ENCODE assay signal across 7 cellular contexts in the genomic region with DNA sequence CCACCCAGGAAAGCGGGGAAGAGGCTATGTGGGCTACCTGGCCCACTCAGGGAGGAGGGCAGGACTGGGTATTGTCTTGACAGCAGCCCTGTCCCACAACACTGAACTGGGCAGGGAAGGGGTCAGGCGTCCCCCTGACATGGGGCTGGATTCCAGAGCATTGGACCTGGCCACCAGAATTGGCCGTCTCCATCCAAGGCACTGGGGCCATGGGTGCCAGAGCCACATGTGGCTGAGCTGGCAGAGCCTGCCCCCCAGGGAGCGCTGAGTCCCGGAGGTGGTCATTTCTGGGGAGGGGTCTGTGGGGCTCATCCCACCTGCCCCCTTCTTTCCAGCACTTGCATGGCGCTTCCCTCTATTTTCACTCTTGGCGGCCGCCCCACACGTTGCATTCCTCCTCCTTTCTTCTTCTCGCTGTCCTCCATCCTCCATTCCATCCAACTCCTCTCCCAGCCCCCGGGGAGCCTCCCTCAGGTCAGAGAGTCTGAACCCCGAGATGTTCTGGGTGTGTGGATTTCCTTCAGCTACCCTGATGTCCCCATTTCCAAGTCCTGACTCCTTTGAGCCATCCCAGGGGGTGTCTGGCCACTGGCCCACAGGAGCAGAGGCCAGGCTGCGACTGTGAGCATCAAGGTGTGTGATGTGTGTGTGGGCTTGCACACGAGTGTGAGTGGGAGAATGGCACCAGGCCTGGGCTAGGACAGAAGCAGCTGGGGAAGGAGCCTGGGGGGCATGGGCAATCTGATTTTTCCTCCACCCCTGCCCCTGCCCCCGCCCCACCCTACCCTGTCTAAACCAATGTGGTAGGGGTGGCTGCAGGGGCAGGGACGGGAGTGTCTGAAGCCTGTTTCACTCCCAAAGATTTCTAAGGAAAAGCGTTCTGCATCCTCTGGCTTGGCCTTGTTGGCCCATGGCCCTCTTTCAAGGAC.
A peak's percentile ranks its signal among the peaks of the same experiment; 100 is the strongest.
DNase-seq lines count a peak whose midpoint lies in the region; ATAC-seq and TF ChIP-seq lines count a peak whose summit lies in the region.
"Not testable (repeated sequence)": the region's sequence is repeated elsewhere in the genome, so short reads cannot be mapped to it uniquely, and the experiment has no call there.

No MANE protein-coding gene starts in this region.

- peak; percentile 68 for DNase-seq in RWPE2 (ENCODE audit: low spot score)
- peak; percentile 47 for DNase-seq in activated effector memory CD4-positive, alpha-beta T cell treated with anti-CD3 and anti-CD28 coated beads, Interleukin-2, amount 50 U/mL, for 16 hours
- peak; percentile 60 for DNase-seq in coronary artery (ENCODE audit: low spot score)
- peak; percentile 15 for DNase-seq in left ventricle myocardium superior
- peak; percentile 78 for DNase-seq in mesenteric fat pad (ENCODE audit: low spot score)
- peak; percentile 62 for DNase-seq in posterior vena cava (ENCODE audit: low spot score)
- peak; percentile 27 to 58 for DNase-seq in suprapubic skin (ENCODE audit: low spot score in 2 of 2)

- H3K27ac ChIP-seq in RWPE2 (ENCODE audit: poor library complexity, severe bottlenecking); coronary artery; suprapubic skin: not testable (repeated sequence)

- H3K4me3 ChIP-seq in RWPE2 (ENCODE audit: severe bottlenecking); coronary artery; suprapubic skin: not testable (repeated sequence)

- not testable (repeated sequence) for H3K36me3 ChIP-seq in RWPE2 (ENCODE audit: low read depth); suprapubic skin

- H3K4me1 ChIP-seq in RWPE2 (ENCODE audit: insufficient read depth, poor library complexity, severe bottlenecking), result not testable (repeated sequence)
- peaks cover 18% of the 10 kb centered on the region for H3K4me1 ChIP-seq in suprapubic skin

- ATAC-seq in RWPE2 (ENCODE audit: low read depth); left ventricle myocardium superior: not testable (repeated sequence)

- H3K9me3 ChIP-seq in RWPE2 (ENCODE audit: severe bottlenecking); suprapubic skin: not testable (repeated sequence)

- TF ChIP-seq EP300 in suprapubic skin (IDR thresholded peaks at IDR 0.05), result not testable (repeated sequence)

- intact Hi-C loops in left ventricle myocardium superior (cut with micrococcal nuclease); posterior vena cava (cut with DNase I): not testable (repeated sequence)

- WGBS in suprapubic skin, result 81% methylated on average over 11 of the region's 17 CpGs

- H3K27me3 ChIP-seq in RWPE2 (ENCODE audit: insufficient read depth, poor library complexity, severe bottlenecking); suprapubic skin: not testable (repeated sequence)

- not testable (repeated sequence) for TF ChIP-seq POLR2A in suprapubic skin (IDR thresholded peaks at IDR 0.05)

- TF ChIP-seq CTCF in RWPE2 (IDR thresholded peaks at IDR 0.05; ENCODE audit: poor library complexity, severe bottlenecking); coronary artery (IDR thresholded peaks at IDR 0.05); suprapubic skin (IDR thresholded peaks at IDR 0.05): not testable (repeated sequence)

Comparison
In these comparisons a context has a peak if more than half of its experiments do, and no peak if none do; other contexts are left out.
1. DNase-seq: peak in every context shown above with its lines; median percentile 78 in mesenteric fat pad; 68 in RWPE2; 62 in posterior vena cava; 60 in coronary artery; 47 in activated effector memory CD4-positive, alpha-beta T cell treated with anti-CD3 and anti-CD28 coated beads, Interleukin-2, amount 50 U/mL, for 16 hours; 42 in suprapubic skin; 15 in left ventricle myocardium superior.